ENCODE assay signal across 40 cellular contexts in genomic region chr19:44542671-44543070, GRCh38. TPM values are rescaled to one million over a fixed set of nuclear protein-coding genes. Genes with fewer than 3 reads are reported as not detected.
"Had no signal": no experiment of that assay in that cellular context is flagged by ENCODE, and none has a peak within 500 bp of the region (broad histone marks: within the 10 kb centered on the region; RNA-seq: fewer than 3 reads in every experiment).

No MANE protein-coding gene starts in this region.

- H3K27me3 ChIP-seq: adrenal gland, ascending aorta, body of pancreas, brain microvascular endothelial cell, cardiac muscle cell had no signal

- H3K27ac ChIP-seq: adrenal gland, ascending aorta, body of pancreas, brain microvascular endothelial cell, breast epithelium, cardiac muscle cell had no signal

- ATAC-seq: activated naive CD4-positive, alpha-beta T cell treated with anti-CD3 and anti-CD28 coated beads, Interleukin-2, amount 50 U/mL, for 72 hours; activated naive CD8-positive, alpha-beta T cell treated with anti-CD3 and anti-CD28 coated beads, Interleukin-2, amount 50 U/mL, for 24 hours; activated T-cell treated with anti-CD3 and anti-CD28 coated beads, Interleukin-2, amount 50 U/mL, for 4 hours; activated T-cell treated with anti-CD3 and anti-CD28 coated beads, Interleukin-2, amount 50 U/mL, for 72 hours; activated T-helper 17 cell treated with anti-CD3 and anti-CD28 coated beads, Interleukin-2, amount 50 U/mL, for 72 hours; body of pancreas had no signal

- H3K4me3 ChIP-seq: adrenal gland, ascending aorta, body of pancreas, breast epithelium, cardiac muscle cell had no signal

- FAIRE-seq: astrocyte had no signal

- H3K36me3 ChIP-seq: adrenal gland, ascending aorta, brain microvascular endothelial cell, breast epithelium, cardiac muscle cell had no signal

- DNase-seq: activated effector memory CD4-positive, alpha-beta T cell treated with anti-CD3 and anti-CD28 coated beads, Interleukin-2, amount 50 U/mL, for 16 hours; activated effector memory CD4-positive, alpha-beta T cell treated with Interleukin-2 at 50 U/mL for 16 hours; activated gamma-delta T cell treated with Interleukin-2 at 50 U/mL for 16 hours; activated naive CD4-positive, alpha-beta T cell; activated naive CD4-positive, alpha-beta T cell treated with anti-CD3 and anti-CD28 coated beads for 36 hours; activated naive CD4-positive, alpha-beta T cell treated with anti-CD3 and anti-CD28 coated beads, Interleukin-2, amount 10 ng/mL, durations not matched to agents 7 days and 5 days; activated naive CD4-positive, alpha-beta T cell treated with anti-CD3 and anti-CD28 coated beads, Interleukin-2, amount 50 U/mL, for 16 hours; activated naive CD4-positive, alpha-beta T cell treated with Interleukin-2 at 50 U/mL for 16 hours; activated naive CD8-positive, alpha-beta T cell treated with anti-CD3 and anti-CD28 coated beads for 36 hours; activated naive CD8-positive, alpha-beta T cell treated with anti-CD3 and anti-CD28 coated beads, Interleukin-2, amount 10 ng/mL, durations not matched to agents 7 days and 5 days; activated naive CD8-positive, alpha-beta T cell treated with anti-CD3 and anti-CD28 coated beads, Interleukin-2, amount 50 U/mL, for 24 hours; activated T-cell treated with anti-CD3 and anti-CD28 coated beads for 4 hours; activated T-cell treated with anti-CD3 and anti-CD28 coated beads, Interleukin-2, amount 50 U/mL, for 1 hour; activated T-cell treated with anti-CD3 and anti-CD28 coated beads, Interleukin-2, amount 50 U/mL, for 24 hours; activated T-cell treated with anti-CD3 and anti-CD28 coated beads, Interleukin-2, amount 50 U/mL, for 4 hours; activated T-cell treated with anti-CD3 and anti-CD28 coated beads, Interleukin-2, amount 50 U/mL, for 48 hours; activated T-cell treated with anti-CD3 and anti-CD28 coated beads, Interleukin-2, amount 50 U/mL, for 72 hours; adrenal gland; amniotic stem cell; amygdala; anterior cingulate cortex; aorta; body of pancreas; brain microvascular endothelial cell; caudate nucleus; central memory CD4-positive, alpha-beta T cell; cerebellar nuclear complex had no signal

- H3K4me1 ChIP-seq: adrenal gland, ascending aorta, body of pancreas, breast epithelium had no signal

- H3K9me3 ChIP-seq: adrenal gland, ascending aorta, body of pancreas, breast epithelium had no signal

RNA-seq across cellular contexts. Expression of gene CEACAM20, which starts 13.2 kb away (rescaled TPM):
- total RNA-seq: activated naive CD4-positive, alpha-beta T cell treated with anti-CD3 and anti-CD28 coated beads for 36 hours; activated naive CD4-positive, alpha-beta T cell treated with anti-CD3 and anti-CD28 coated beads, Interleukin-2, amount 50 U/mL, for 72 hours; activated naive CD8-positive, alpha-beta T cell treated with anti-CD3 and anti-CD28 coated beads for 36 hours; activated naive CD8-positive, alpha-beta T cell treated with anti-CD3 and anti-CD28 coated beads, Interleukin-2, amount 10 ng/mL, durations not matched to agents 7 days and 5 days; activated T-cell treated with anti-CD3 and anti-CD28 coated beads, Interleukin-2, amount 50 U/mL, for 4 hours; activated T-cell treated with anti-CD3 and anti-CD28 coated beads, Interleukin-2, amount 50 U/mL, for 72 hours; activated T-helper 1 cell treated with anti-CD3 and anti-CD28 coated beads, Interleukin-12 subunit alpha, Interleukin-12 subunit beta, Interleukin-2, Interleukin-4 antibody, amounts not matched to agents 30 ng/mL and 10 ng/mL and 1 ng/mL, durations not matched to agents 14 hours and 24 hours and 36 hours; activated T-helper 17 cell treated with anti-CD3 and anti-CD28 coated beads, Interleukin-2, amount 50 U/mL, for 72 hours; activated T-helper 2 cell treated with anti-CD3 and anti-CD28 coated beads, Interferon-gamma antibody, Interleukin-2, Interleukin-4, amounts not matched to agents 10 μg/mL and 5 μg/mL and 100 μg/mL, durations not matched to agents 14 hours and 24 hours and 36 hours; aorta; ascending aorta; astrocyte; body of pancreas; bronchial epithelial cell; cardiac muscle cell; cardiac septum; cerebellum; chondrocyte had no signal
- polyA plus RNA-seq: adipose tissue, cardiac muscle cell had no signal
